8 cellular contexts compared by ENCODE assay signal in genomic region chr10:102802920-102803534, GRCh38. TPM values are rescaled to one million over a fixed set of nuclear protein-coding genes. Genes with fewer than 3 reads are reported as not detected.
DNase-seq lines count a peak whose midpoint lies in the region; ATAC-seq, FAIRE-seq and TF ChIP-seq lines count a peak whose summit lies in the region.

No MANE protein-coding gene starts in this region.

- H3K9me3 Mint-ChIP-seq in natural killer cell treated with Interleukin-12 subunit alpha and Interleukin-12 subunit beta and Interleukin-15 and Interleukin-18, amount 100 ng/mL, for 72 hours = no peaks in the 10 kb centered on the region

- H3K27me3 Mint-ChIP-seq in natural killer cell treated with Interleukin-12 subunit alpha and Interleukin-12 subunit beta and Interleukin-15 and Interleukin-18, amount 100 ng/mL, for 72 hours = no peaks in the 10 kb centered on the region

- H3K4me3 Mint-ChIP-seq in natural killer cell treated with Interleukin-12 subunit alpha and Interleukin-12 subunit beta and Interleukin-15 and Interleukin-18, amount 100 ng/mL, for 72 hours = peak overlapping the region; percentile 30

- H3K27ac Mint-ChIP-seq in natural killer cell treated with Interleukin-12 subunit alpha and Interleukin-12 subunit beta and Interleukin-15 and Interleukin-18, amount 100 ng/mL, for 72 hours = peak overlapping the region; percentile 75 to 87

- H3K4me1 Mint-ChIP-seq in natural killer cell treated with Interleukin-12 subunit alpha and Interleukin-12 subunit beta and Interleukin-15 and Interleukin-18, amount 100 ng/mL, for 72 hours (ENCODE audit: low read depth in 2 of 2) = peaks cover 27 to 29% of the 10 kb centered on the region in 2 donors

- no peak overlapping the region for H3K4me3 ChIP-seq in epithelial cell of proximal tubule (ENCODE audit: low read depth, low read length)

- no peak for FAIRE-seq in RCC 7860 (lab: Jason Lieb, UNC)

- ATAC-seq in natural killer cell treated with Interleukin-12 subunit alpha and Interleukin-12 subunit beta and Interleukin-15 and Interleukin-18, amount 100 ng/mL, for 72 hours = peak; percentile 83 to 91
- no peak for ATAC-seq in HG03469 (IDR thresholded peaks at IDR 0.05; ENCODE audit: unreplicated experiment)

- TF ChIP-seq CTCF in epithelial cell of proximal tubule (conservative IDR thresholded peaks at IDR 0.05; ENCODE audit: low read depth, low read length) = no peak

- DNase-seq in GM03348 (ENCODE audit: low spot score) = peak; percentile 82
- peak; percentile 57 for DNase-seq in RCC 7860 (ENCODE audit: low spot score)
- DNase-seq in epithelial cell of proximal tubule (ENCODE audit: low read depth) = peak; percentile 94
- no peak for DNase-seq in natural killer cell treated with Interleukin-12 subunit alpha and Interleukin-12 subunit beta and Interleukin-15 and Interleukin-18, amount 100 ng/mL, for 72 hours (ENCODE audit: low spot score)
- no peak for DNase-seq in SIG-M5 (lab: John Stamatoyannopoulos, UW)
- no peak for DNase-seq in T1000 (lab: John Stamatoyannopoulos, UW)
- DNase-seq in H4 (ENCODE audit: low spot score) = no peak

- H3K36me3 Mint-ChIP-seq in natural killer cell treated with Interleukin-12 subunit alpha and Interleukin-12 subunit beta and Interleukin-15 and Interleukin-18, amount 100 ng/mL, for 72 hours = peaks cover 5% of the 10 kb centered on the region

RNA-seq across cellular contexts. Expression of gene CYP17A1, which starts 34.2 kb away (rescaled TPM):
- not detected in 2 replicates for total RNA-seq in epithelial cell of proximal tubule
- total RNA-seq in natural killer cell treated with Interleukin-12 subunit alpha and Interleukin-12 subunit beta and Interleukin-15 and Interleukin-18, amount 100 ng/mL, for 72 hours = not detected
- total RNA-seq in H4 (2014; rRNA removed; shearing (Covaris generic)) = not detected in 2 replicates

RNA-seq across cellular contexts. Expression of gene BORCS7, which starts 51.0 kb away (rescaled TPM):
- total RNA-seq in epithelial cell of proximal tubule = 10.1 and 10.5 TPM in 2 replicates
- 1 to 10 TPM; 6.5 to 9.0 TPM for total RNA-seq in natural killer cell treated with Interleukin-12 subunit alpha and Interleukin-12 subunit beta and Interleukin-15 and Interleukin-18, amount 100 ng/mL, for 72 hours
- 19.1 and 25.1 TPM in 2 replicates for total RNA-seq in H4 (2014; rRNA removed; shearing (Covaris generic))

RNA-seq across cellular contexts. Expression of gene WBP1L, which starts 59.3 kb away (rescaled TPM):
- 18.4 and 31.5 TPM in 2 replicates for total RNA-seq in epithelial cell of proximal tubule
- 10 to 100 TPM; 21.0 to 33.1 TPM for total RNA-seq in natural killer cell treated with Interleukin-12 subunit alpha and Interleukin-12 subunit beta and Interleukin-15 and Interleukin-18, amount 100 ng/mL, for 72 hours
- total RNA-seq in H4 (2014; rRNA removed; shearing (Covaris generic)) = 15.7 and 22.8 TPM in 2 replicates

Comparison
In these comparisons a context has a peak if more than half of its experiments do, and no peak if none do; other contexts are left out.
1. DNase-seq: peak in GM03348 (single experiment), RCC 7860 (single experiment) and epithelial cell of proximal tubule (single experiment); none in natural killer cell treated with Interleukin-12 subunit alpha and Interleukin-12 subunit beta and Interleukin-15 and Interleukin-18, amount 100 ng/mL, for 72 hours (single experiment), SIG-M5 (single experiment), T1000 (single experiment) and H4 (single experiment).